In the genomic region with DNA sequence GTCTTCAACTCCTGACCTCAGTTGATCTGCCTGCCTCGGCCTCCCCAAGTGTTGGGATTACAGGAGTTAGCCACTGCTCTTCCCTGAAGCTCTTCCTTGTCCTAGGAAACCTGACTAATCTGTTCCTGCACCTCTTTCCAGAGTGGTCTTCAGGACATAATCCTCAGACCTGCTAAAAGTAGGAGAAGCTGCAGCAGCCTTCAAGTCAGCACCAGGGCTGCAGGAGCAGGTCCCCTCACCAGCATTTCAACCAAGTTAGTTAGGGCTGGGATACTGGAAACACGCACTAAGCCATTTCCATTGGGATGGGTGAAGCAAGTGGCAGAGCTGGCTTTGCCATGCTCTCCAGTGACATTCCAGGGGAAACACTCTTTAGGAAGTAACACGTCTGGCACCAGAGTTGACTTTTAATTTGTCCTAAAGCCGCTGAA, we compare ENCODE assay signal across 22 cellular contexts. TPM values are rescaled to one million over a fixed set of nuclear protein-coding genes. Genes with fewer than 3 reads are reported as not detected.
DNase-seq lines count a peak whose midpoint lies in the region; ATAC-seq, FAIRE-seq and TF ChIP-seq lines count a peak whose summit lies in the region.
"Had no signal": no experiment of that assay in that cellular context is flagged by ENCODE, and none has a peak within 500 bp of the region (broad histone marks: within the 10 kb centered on the region; RNA-seq: fewer than 3 reads in every experiment).

No MANE protein-coding gene starts in this region.

- POLR2A ChIA-PET in RWPE1 (lab: Yijun Ruan, JAX; ENCODE audit: low non-redundant PET) = interaction anchor here (1.9 kb wide), 1 partner anchor 9 kb away, joined by 6 read pairs; a partner anchor contains a TSS

- peaks cover 60 to 71% of the 10 kb centered on the region in 2 donors for H3K36me3 ChIP-seq in kidney (ENCODE audit: control insufficient read depth in 1 of 2, insufficient read depth in 2 of 2, low read length in 2 of 2)

- no peak overlapping the region for H3K4me3 Mint-ChIP-seq in type B pancreatic cell
- H3K4me3 Mint-ChIP-seq: T-helper 2 cell treated with Interferon-gamma antibody and Interleukin-4, amounts not matched to agents 5 μg/mL and 100 μg/mL, for 36 hours had no signal

- H3K9me3 Mint-ChIP-seq in activated naive CD4-positive, alpha-beta T cell treated with anti-CD3 and anti-CD28 coated beads, Interleukin-2, amount 50 U/mL, for 72 hours = no peaks in the 10 kb centered on the region
- no peaks in the 10 kb centered on the region for H3K9me3 Mint-ChIP-seq in type B pancreatic cell
- H3K9me3 Mint-ChIP-seq: T-helper 2 cell treated with Interferon-gamma antibody and Interleukin-4, amounts not matched to agents 5 μg/mL and 100 μg/mL, for 36 hours had no signal

- no peaks in the 10 kb centered on the region for H3K4me1 ChIP-seq in kidney (ENCODE audit: control insufficient read depth in 1 of 2, insufficient read depth in 1 of 2, low read depth in 1 of 2, low read length in 2 of 2)
- H3K4me1 ChIP-seq: ascending aorta, transverse colon had no signal

- no peak for ATAC-seq in activated naive CD4-positive, alpha-beta T cell treated with anti-CD3 and anti-CD28 coated beads, Interleukin-2, amount 50 U/mL, for 72 hours
- ATAC-seq in HG03095 (IDR thresholded peaks at IDR 0.05; ENCODE audit: unreplicated experiment) (no peak), GM21390 (IDR thresholded peaks at IDR 0.05; ENCODE audit: unreplicated experiment) (no peak)

- no peak overlapping the region for H3K4me3 ChIP-seq in kidney (ENCODE audit: low read length in 2 of 2)
- H3K4me3 ChIP-seq: ascending aorta, PC-9, transverse colon had no signal

- H3K36me3 Mint-ChIP-seq in activated naive CD4-positive, alpha-beta T cell treated with anti-CD3 and anti-CD28 coated beads, Interleukin-2, amount 50 U/mL, for 72 hours = peaks cover 38 to 53% of the 10 kb centered on the region in 2 donors
- H3K36me3 Mint-ChIP-seq in type B pancreatic cell = peaks cover 42% of the 10 kb centered on the region

- H3K27ac ChIP-seq in RWPE1 (peak overlapping the region; percentile 43), kidney (ENCODE audit: low read depth in 2 of 2, low read length in 2 of 2) (no peak overlapping the region)
- H3K27ac ChIP-seq: ascending aorta, transverse colon had no signal

- peaks cover 13% of the 10 kb centered on the region for H3K4me1 Mint-ChIP-seq in type B pancreatic cell (ENCODE audit: unreplicated experiment)

- H3K9ac ChIP-seq in kidney (ENCODE audit: low read length in 2 of 2) = no peak overlapping the region

- intact Hi-C loops in kidney (cut with DNase I) = no loop called here

- H3K9me3 ChIP-seq in kidney (ENCODE audit: control insufficient read depth in 1 of 2, low read length in 2 of 2) = no peaks in the 10 kb centered on the region
- H3K9me3 ChIP-seq: ascending aorta, transverse colon had no signal

- DNase-seq in activated naive CD4-positive, alpha-beta T cell treated with anti-CD3 and anti-CD28 coated beads, Interleukin-2, amount 50 U/mL, for 72 hours (ENCODE audit: low spot score in 2 of 2) = no peak
- DNase-seq in activated naive CD4-positive, alpha-beta T cell (lab: John Stamatoyannopoulos, UW) = no peak
- DNase-seq in RWPE1 (ENCODE audit: low spot score) (no peak), kidney (peak; percentile 14), type B pancreatic cell (ENCODE audit: extremely low spot score, unreplicated experiment) (no peak), RKO (ENCODE audit: low spot score) (no peak)
- DNase-seq: activated CD4-positive, CD25-positive, alpha-beta regulatory T cell; activated gamma-delta T cell; hippocampal formation; NCI-H1417 treated with DMSO at 0.1 percent for 48 hours; NCI-H2171; NCI-H774; PC-9; stimulated activated naive CD4-positive, alpha-beta T cell treated with Interleukin-2 at 50 U/mL for 16 hours; transverse colon had no signal

- CTCF ChIA-PET in RWPE1 (lab: Yijun Ruan, JAX) = interaction anchor here (0.5 kb wide), 1 partner anchor 71 kb away, joined by 4 read pairs; no protein-coding TSS in a partner anchor

- H3K27me3 Mint-ChIP-seq in type B pancreatic cell = no peaks in the 10 kb centered on the region

- TF ChIP-seq CTCF in RWPE1 (conservative IDR thresholded peaks at IDR 0.05; ENCODE audit: low read depth) (no peak), kidney (IDR thresholded peaks at IDR 0.05; ENCODE audit: borderline replicate concordance, extremely low read depth, insufficient read depth) (no peak), type B pancreatic cell (conservative IDR thresholded peaks at IDR 0.05) (no peak)

- FAIRE-seq in kidney (lab: Jason Lieb, UNC) = no peak
- FAIRE-seq: colon, keratinocyte had no signal

- peak overlapping the region; percentile 66 to 97 for H3K27ac Mint-ChIP-seq in activated naive CD4-positive, alpha-beta T cell treated with anti-CD3 and anti-CD28 coated beads, Interleukin-2, amount 50 U/mL, for 72 hours
- peak overlapping the region; percentile 53 for H3K27ac Mint-ChIP-seq in type B pancreatic cell

RNA-seq across cellular contexts. Expression of a gene that starts 9.9 kb away (rescaled TPM):
- 100 to 1,000 TPM; 435 to 901 TPM for total RNA-seq in activated naive CD4-positive, alpha-beta T cell treated with anti-CD3 and anti-CD28 coated beads, Interleukin-2, amount 50 U/mL, for 72 hours
- total RNA-seq in kidney (382 TPM), type B pancreatic cell (ENCODE audit: low replicate concordance) (499 and 709 TPM in 2 replicates)
- 191 TPM for polyA plus RNA-seq in kidney (ENCODE audit: insufficient read depth, low read depth, low replicate concordance)

RNA-seq across cellular contexts. Expression of a gene that starts 58.9 kb away (rescaled TPM):
- total RNA-seq in activated naive CD4-positive, alpha-beta T cell treated with anti-CD3 and anti-CD28 coated beads, Interleukin-2, amount 50 U/mL, for 72 hours = under 1 TPM; 0.07 to 0.43 TPM
- total RNA-seq in kidney (9.3 TPM), type B pancreatic cell (ENCODE audit: low replicate concordance) (6.8 and 14.4 TPM in 2 replicates)
- 2.4 TPM for polyA plus RNA-seq in kidney (ENCODE audit: insufficient read depth, low read depth, low replicate concordance)
- total RNA-seq: LHCN-M2 had no signal
- polyA plus RNA-seq: keratinocyte had no signal
